Comparison of ENCODE assay signal across 8 cellular contexts in the genomic region with DNA sequence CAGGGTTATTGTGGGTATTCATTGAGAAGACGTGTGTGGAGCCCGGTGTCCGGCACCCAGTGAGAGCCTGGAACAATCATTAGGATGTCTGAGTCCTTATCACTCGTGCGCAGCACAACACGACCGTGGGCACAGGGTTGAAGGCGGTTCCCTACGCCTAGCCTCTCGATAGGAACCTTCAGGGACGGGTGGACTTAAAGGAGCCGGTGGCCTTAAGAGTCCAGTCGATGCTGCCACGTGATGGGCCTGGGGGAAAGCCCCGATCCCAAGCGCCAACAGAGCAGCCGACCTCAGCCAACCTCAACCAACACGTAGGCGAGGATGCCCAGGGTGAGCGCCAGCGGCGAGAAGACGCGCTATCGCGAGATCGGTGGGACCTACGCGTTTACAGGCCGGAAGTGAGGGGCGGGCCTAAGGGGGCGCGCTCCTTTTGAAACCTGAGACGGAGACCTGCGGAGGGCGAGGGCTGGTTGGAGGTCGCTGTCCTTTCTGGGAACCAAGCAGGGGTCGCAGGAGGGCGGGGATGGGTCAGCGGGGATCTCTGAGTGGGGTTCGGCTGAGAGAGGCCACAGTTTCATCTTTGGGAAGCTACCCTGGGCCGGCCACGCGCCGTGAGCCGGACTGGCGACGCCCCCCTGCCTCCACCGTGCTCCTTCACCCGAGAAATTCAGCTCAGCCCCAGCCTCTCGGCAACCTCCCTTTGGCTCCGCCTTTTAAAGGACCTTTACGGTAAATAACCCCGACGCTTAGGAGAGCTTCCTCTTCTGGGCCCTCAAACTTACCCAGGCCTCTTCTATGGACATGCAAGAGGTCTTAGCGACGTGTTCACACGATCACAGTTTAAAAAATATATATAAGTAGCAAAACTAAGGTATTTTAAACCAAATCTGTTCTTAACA. TPM values are rescaled to one million over a fixed set of nuclear protein-coding genes. Genes with fewer than 3 reads are reported as not detected.
DNase-seq lines count a peak whose midpoint lies in the region; ATAC-seq and TF ChIP-seq lines count a peak whose summit lies in the region.

No MANE protein-coding gene starts in this region.

- no peak for TF ChIP-seq CTCF in HFF-Myc (IDR thresholded peaks at IDR 0.05; ENCODE audit: low read depth, low read length, missing control alignments)
- no peak for TF ChIP-seq CTCF in psoas muscle (IDR thresholded peaks at IDR 0.05)

- H3K4me1 ChIP-seq in right cardiac atrium (ENCODE audit: control insufficient read depth, insufficient read depth, low read length) (no peaks in the 10 kb centered on the region), psoas muscle (peaks cover 7% of the 10 kb centered on the region), urinary bladder (ENCODE audit: insufficient read depth) (peaks cover 2% of the 10 kb centered on the region)

- H3K27me3 ChIP-seq in right cardiac atrium (ENCODE audit: control insufficient read depth, insufficient read depth) (no peaks in the 10 kb centered on the region), psoas muscle (ENCODE audit: insufficient read depth in 3 of 3, low read length in 2 of 3) (peaks cover 0 to 11% (median 0%) of the 10 kb centered on the region in 3 donors)

- intact Hi-C loops in right cardiac atrium (cut with DNase I), result no loop called here
- intact Hi-C loops in psoas muscle (cut with DNase I), result no loop called here

- H3K27ac ChIP-seq in right cardiac atrium (ENCODE audit: low read length) (no peak overlapping the region), psoas muscle (peak overlapping the region; percentile 20), urinary bladder (ENCODE audit: low read depth) (no peak overlapping the region)

- peak; percentile 50 for DNase-seq in GM04504 (ENCODE audit: low read depth)
- DNase-seq in HFF-Myc (ENCODE audit: extremely low read depth, low read depth), result no peak
- DNase-seq in NCI-H1105 treated with DMSO at 0.1 percent for 48 hours (lab: John Stamatoyannopoulos, UW), result peak; percentile 87
- DNase-seq in SW 1271 (lab: John Stamatoyannopoulos, UW), result peak; percentile 81 to 91
- DNase-seq in amniotic epithelial cell (ENCODE audit: low read depth), result peak; percentile 85
- DNase-seq in right cardiac atrium, result peak; percentile 93 to 96 (median 96)
- DNase-seq in psoas muscle, result peak; percentile 89 to 95

- H3K36me3 ChIP-seq in psoas muscle (ENCODE audit: insufficient read depth in 1 of 2, low read depth in 1 of 2) (no peaks in the 10 kb centered on the region), urinary bladder (ENCODE audit: insufficient read depth) (no peaks in the 10 kb centered on the region)

- H3K9me3 ChIP-seq in right cardiac atrium (ENCODE audit: control insufficient read depth, low read length), result no peaks in the 10 kb centered on the region
- H3K9me3 ChIP-seq in psoas muscle, result no peaks in the 10 kb centered on the region

- peak overlapping the region; percentile 47 for H3K4me3 ChIP-seq in HFF-Myc (replicated peaks; ENCODE audit: low read depth, low read length)
- H3K4me3 ChIP-seq in right cardiac atrium (ENCODE audit: low read length), result peak overlapping the region; percentile 64
- peak overlapping the region; percentile 71 for H3K4me3 ChIP-seq in psoas muscle
- peak overlapping the region; percentile 27 for H3K4me3 ChIP-seq in urinary bladder (ENCODE audit: low read depth, low read length)

- ATAC-seq in right cardiac atrium, result peak; percentile 97 to 98
- ATAC-seq in psoas muscle, result peak; percentile 98 to 100 (median 98)

- 3% methylated on average over 58 of the region's 58 CpGs for WGBS in right cardiac atrium
- 2 to 3% (median 2%) methylated on average over 57 to 58 of the region's 58 CpGs for WGBS in psoas muscle, 3 donors
- 2% methylated on average over 58 of the region's 58 CpGs for WGBS in urinary bladder

RNA-seq across cellular contexts. Expression of gene WNT10A, which starts 28.3 kb away (rescaled TPM):
- total RNA-seq in right cardiac atrium (not detected), psoas muscle (not detected), urinary bladder (1.9 TPM)
- polyA plus RNA-seq in right cardiac atrium (not detected), psoas muscle (under 1 TPM in 2 of 3 donors, not detected in 1; 0.01 to 0.03 TPM), urinary bladder (1.2 TPM)

RNA-seq across cellular contexts. Expression of gene WNT6, which starts 49.4 kb away (rescaled TPM):
- total RNA-seq in right cardiac atrium (1 to 10 TPM in 3 of 4 donors, under 1 TPM in 1; 0.86 to 2.1 (median 1.2) TPM), psoas muscle (1 to 10 TPM in 1 of 4 donors, under 1 TPM in 3; 0.12 to 1.0 (median 0.48) TPM), urinary bladder (0.16 TPM)
- polyA plus RNA-seq in right cardiac atrium (1.7 TPM), psoas muscle (under 1 TPM; 0.05 to 0.20 (median 0.20) TPM), urinary bladder (3.0 TPM)

RNA-seq across cellular contexts. Expression of gene CDK5R2, which starts 50.5 kb away (rescaled TPM):
- total RNA-seq in right cardiac atrium (not detected), psoas muscle (not detected), urinary bladder (0.16 TPM)
- polyA plus RNA-seq in right cardiac atrium (0.09 TPM), psoas muscle (under 1 TPM in 1 of 3 donors, not detected in 2; 0.03 TPM), urinary bladder (0.23 TPM)
